ENCODE assay signal across 11 cellular contexts in genomic region chr5:113090336-113091106, GRCh38.
DNase-seq lines count a peak whose midpoint lies in the region; ATAC-seq, FAIRE-seq and TF ChIP-seq lines count a peak whose summit lies in the region.
"Had no signal": no experiment of that assay in that cellular context is flagged by ENCODE, and none has a peak within 500 bp of the region (broad histone marks: within the 10 kb centered on the region; RNA-seq: fewer than 3 reads in every experiment).

No MANE protein-coding gene starts in this region.

- H3K79me2 ChIP-seq in astrocyte (ENCODE audit: insufficient read depth, low read length): no peaks in the 10 kb centered on the region

- H3K9me3 Mint-ChIP-seq in astrocyte (ENCODE audit: unreplicated experiment): no peaks in the 10 kb centered on the region

- H3K9me3 ChIP-seq in astrocyte (ENCODE audit: insufficient read depth, low read depth, low read length): no peaks in the 10 kb centered on the region

- no peak overlapping the region for H3K27ac Mint-ChIP-seq in astrocyte (ENCODE audit: unreplicated experiment)
- H3K27ac Mint-ChIP-seq: immature natural killer cell had no signal

- DNase-seq in stimulated activated CD4-positive, alpha-beta T cell treated with anti-CD3 and anti-CD28 coated beads, Interleukin-15, amount 100 ng/mL, for 24 hours: peak; percentile 28
- DNase-seq in stimulated activated CD4-positive, alpha-beta T cell treated with anti-CD3 and anti-CD28 coated beads, Interleukin-12 subunit alpha, Interleukin-12 subunit beta, amount 100 ng/mL, for 4 hours: no peak
- DNase-seq in astrocyte (ENCODE audit: low read depth) (peak; percentile 18), lung microvascular endothelial cell (ENCODE audit: low read depth in 2 of 2) (peak; percentile 13 to 73), MV-4-11 (lab: John Stamatoyannopoulos, UW) (no peak), putamen (ENCODE audit: low spot score) (no peak), NCI-H2107 treated with DMSO at 0.1 percent for 48 hours (lab: John Stamatoyannopoulos, UW; ENCODE audit: unreplicated experiment) (no peak)
- DNase-seq: immature natural killer cell; NCI-H2081; stimulated activated naive CD4-positive, alpha-beta T cell treated with Interleukin-2 at 50 U/mL for 16 hours had no signal

- no peak overlapping the region for H3K9ac ChIP-seq in astrocyte (ENCODE audit: low read length)

- H4K20me1 ChIP-seq in astrocyte (ENCODE audit: insufficient read depth, low read length): peaks cover 13% of the 10 kb centered on the region

- peaks cover 13% of the 10 kb centered on the region for H3K4me1 Mint-ChIP-seq in astrocyte (ENCODE audit: low read depth, unreplicated experiment)
- H3K4me1 Mint-ChIP-seq: immature natural killer cell had no signal

- no peak for TF ChIP-seq CTCF in astrocyte (IDR thresholded peaks at IDR 0.05; ENCODE audit: insufficient read depth, low read depth, low read length)

- ATAC-seq in HG03520 (IDR thresholded peaks at IDR 0.05; ENCODE audit: unreplicated experiment): no peak

- H3K36me3 ChIP-seq in astrocyte (ENCODE audit: insufficient read depth, low read length): no peaks in the 10 kb centered on the region

- FAIRE-seq in astrocyte (lab: Jason Lieb, UNC): no peak

- no peaks in the 10 kb centered on the region for H3K27me3 ChIP-seq in astrocyte (ENCODE audit: insufficient read depth, low read length)

- peak overlapping the region; percentile 43 for H3K4me2 ChIP-seq in astrocyte (ENCODE audit: low read length)

- peaks cover 7% of the 10 kb centered on the region for H3K36me3 Mint-ChIP-seq in astrocyte (ENCODE audit: low read depth, unreplicated experiment)
- H3K36me3 Mint-ChIP-seq: immature natural killer cell had no signal

- H2AFZ ChIP-seq in astrocyte (ENCODE audit: low read depth, low read length): no peak overlapping the region

- no peak overlapping the region for H3K4me3 Mint-ChIP-seq in astrocyte (ENCODE audit: unreplicated experiment)
- H3K4me3 Mint-ChIP-seq: immature natural killer cell had no signal

- H3K4me3 ChIP-seq in astrocyte (ENCODE audit: insufficient read depth, low read depth, low read length): no peak overlapping the region

- H3K4me1 ChIP-seq in astrocyte (ENCODE audit: insufficient read depth, low read length): peaks cover 10% of the 10 kb centered on the region

- peak overlapping the region; percentile 1 for H3K27ac ChIP-seq in astrocyte (ENCODE audit: low read depth, low read length)

- H3K27me3 Mint-ChIP-seq in astrocyte (ENCODE audit: low read depth, unreplicated experiment): no peaks in the 10 kb centered on the region

Comparison
In these comparisons a context has a peak if more than half of its experiments do, and no peak if none do; other contexts are left out.
1. DNase-seq: peak in stimulated activated CD4-positive, alpha-beta T cell treated with anti-CD3 and anti-CD28 coated beads, Interleukin-15, amount 100 ng/mL, for 24 hours (single experiment), astrocyte (single experiment) and lung microvascular endothelial cell (2 of 2); none in stimulated activated CD4-positive, alpha-beta T cell treated with anti-CD3 and anti-CD28 coated beads, Interleukin-12 subunit alpha, Interleukin-12 subunit beta, amount 100 ng/mL, for 4 hours (single experiment), MV-4-11 (single experiment), putamen (single experiment) and NCI-H2107 treated with DMSO at 0.1 percent for 48 hours (single experiment).